8 cellular contexts compared by ENCODE assay signal in the genomic region with DNA sequence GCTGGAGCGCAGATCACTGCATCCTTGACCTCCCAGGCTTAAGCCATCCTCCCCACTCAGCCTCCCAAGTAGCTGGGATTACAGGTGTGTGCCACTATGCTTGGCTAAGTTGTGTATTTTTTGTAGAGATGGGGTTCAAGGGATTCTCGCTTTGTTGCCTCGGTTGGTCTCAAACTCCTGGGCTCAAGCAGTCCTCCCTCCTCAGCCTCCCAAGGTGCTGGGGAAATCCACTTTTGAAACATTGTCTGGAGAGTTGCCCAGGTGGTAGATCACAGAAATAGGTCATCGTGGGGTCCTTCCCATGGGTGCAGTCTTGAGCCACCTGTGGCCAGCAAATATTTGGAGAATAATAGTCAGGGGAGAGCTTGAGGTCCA. TPM values are rescaled to one million over a fixed set of nuclear protein-coding genes. Genes with fewer than 3 reads are reported as not detected.
DNase-seq lines count a peak whose midpoint lies in the region; ATAC-seq and TF ChIP-seq lines count a peak whose summit lies in the region.

No MANE protein-coding gene starts in this region.

- POLR2A ChIA-PET in MCF 10A (lab: Yijun Ruan, JAX): interaction anchor here (0.9 to 5.4 kb wide), 11 partner anchors 8 to 233 kb away, joined by 3 to 73 read pairs (median 5); partner anchors contain the start of genes LDLR and SMARCA4

- TF ChIP-seq CTCF in cardiac muscle cell (IDR thresholded peaks at IDR 0.05; ENCODE audit: low read depth, low read length) (no peak), MCF 10A (IDR thresholded peaks at IDR 0.05; ENCODE audit: unreplicated experiment) (no peak)

- peak overlapping the region; percentile 92 for H3K4me3 Mint-ChIP-seq in MCF 10A (ENCODE audit: unreplicated experiment)

- CTCF ChIA-PET in MCF 10A (lab: Yijun Ruan, JAX): interaction anchor here (0.6 to 2.3 kb wide), 6 partner anchors 9 to 159 kb away, joined by 3 to 11 read pairs (median 4); no protein-coding TSS in a partner anchor

- H3K9ac ChIP-seq in mucosa of rectum (ENCODE audit: low read depth in 1 of 2, low read length in 2 of 2): peak overlapping the region; percentile 79

- intact Hi-C loops in left cardiac atrium (cut with DNase I): no loop called here
- intact Hi-C loops in MCF 10A (cut with micrococcal nuclease): no loop called here

- H3K36me3 ChIP-seq in cardiac muscle cell (peaks cover 24% of the 10 kb centered on the region), mucosa of rectum (ENCODE audit: control insufficient read depth in 2 of 2, insufficient read depth in 2 of 2, low read length in 2 of 2) (no peaks in the 10 kb centered on the region), urinary bladder (ENCODE audit: insufficient read depth) (no peaks in the 10 kb centered on the region)

- DNase-seq in cardiac muscle cell (ENCODE audit: low read depth in 1 of 2, low spot score in 1 of 2) (no peak), left cardiac atrium (no peak), MCF 10A (ENCODE audit: unreplicated experiment) (no peak)

- no peaks in the 10 kb centered on the region for H3K27me3 Mint-ChIP-seq in MCF 10A (ENCODE audit: insufficient read depth, unreplicated experiment)

- H3K9me3 ChIP-seq in cardiac muscle cell (ENCODE audit: low read depth) (no peaks in the 10 kb centered on the region), mucosa of rectum (ENCODE audit: control insufficient read depth in 2 of 2, low read length in 2 of 2) (no peaks in the 10 kb centered on the region)

- H3K4me3 ChIP-seq in cardiac muscle cell (no peak overlapping the region), mucosa of rectum (ENCODE audit: low read length in 2 of 2) (peak overlapping the region; percentile 27 to 35), urinary bladder (ENCODE audit: low read depth, low read length) (no peak overlapping the region)

- 84% methylated on average over 4 of the region's 4 CpGs for WGBS in urinary bladder

- ATAC-seq in left cardiac atrium (no peak), GM18505 (IDR thresholded peaks at IDR 0.05; ENCODE audit: unreplicated experiment) (no peak), HG03460 (IDR thresholded peaks at IDR 0.05; ENCODE audit: unreplicated experiment) (no peak), HG02678 (IDR thresholded peaks at IDR 0.05; ENCODE audit: unreplicated experiment) (no peak)

- peaks cover 21% of the 10 kb centered on the region for H3K4me1 Mint-ChIP-seq in MCF 10A (ENCODE audit: insufficient read depth, unreplicated experiment)

- H3K27me3 ChIP-seq in cardiac muscle cell (no peaks in the 10 kb centered on the region), mucosa of rectum (ENCODE audit: control insufficient read depth in 2 of 2, insufficient read depth in 2 of 2, low read length in 2 of 2) (no peaks in the 10 kb centered on the region)

- H3K27ac ChIP-seq in cardiac muscle cell: peak overlapping the region; percentile 13
- peak overlapping the region; percentile 95 to 97 for H3K27ac ChIP-seq in mucosa of rectum (ENCODE audit: low read depth in 2 of 2, low read length in 2 of 2)
- H3K27ac ChIP-seq in urinary bladder (ENCODE audit: low read depth): peak overlapping the region; percentile 85

- TF ChIP-seq POLR2A in GM18505 (IDR thresholded peaks at IDR 0.05; ENCODE audit: borderline replicate concordance, extremely low read depth, insufficient read depth, insufficient read length): no peak

- H3K4me1 ChIP-seq in cardiac muscle cell (ENCODE audit: low read depth) (peaks cover 14% of the 10 kb centered on the region), mucosa of rectum (ENCODE audit: control insufficient read depth in 2 of 2, insufficient read depth in 2 of 2, low read length in 2 of 2) (peaks cover 37% of the 10 kb centered on the region in 2 donors), urinary bladder (ENCODE audit: insufficient read depth) (no peaks in the 10 kb centered on the region)

- H3K27ac Mint-ChIP-seq in MCF 10A (ENCODE audit: low read depth, unreplicated experiment): peak overlapping the region; percentile 95

- peaks cover 94% of the 10 kb centered on the region for H3K36me3 Mint-ChIP-seq in MCF 10A (ENCODE audit: insufficient read depth, unreplicated experiment)

- no peaks in the 10 kb centered on the region for H3K9me3 Mint-ChIP-seq in MCF 10A (ENCODE audit: unreplicated experiment)

- TSS peak; percentile 11 for BruUV-seq in MCF 10A (replicated peaks; lab: Mats Ljungman, UMichigan)

RNA-seq across cellular contexts. Expression of gene LDLR, which starts 5.2 kb away (rescaled TPM):
- total RNA-seq in cardiac muscle cell (98.6 and 120 TPM in 2 replicates), left cardiac atrium (10 to 100 TPM; 24.4 to 80.0 TPM), MCF 10A (2022) (126 and 127 TPM in 2 replicates), urinary bladder (48.6 TPM)
- polyA plus RNA-seq in cardiac muscle cell (57.8 and 107 TPM in 2 replicates), urinary bladder (44.9 TPM)

Comparison
In these comparisons a context has a peak if more than half of its experiments do, and no peak if none do; other contexts are left out.
1. H3K27ac ChIP-seq: peak in every context shown above with its lines; median percentile 96 in mucosa of rectum; 85 in urinary bladder; 13 in cardiac muscle cell.
2. H3K4me3 ChIP-seq: peak in mucosa of rectum (2 of 2); none in cardiac muscle cell (single experiment) and urinary bladder (single experiment).